12 cellular contexts compared by ENCODE assay signal in the genomic region with DNA sequence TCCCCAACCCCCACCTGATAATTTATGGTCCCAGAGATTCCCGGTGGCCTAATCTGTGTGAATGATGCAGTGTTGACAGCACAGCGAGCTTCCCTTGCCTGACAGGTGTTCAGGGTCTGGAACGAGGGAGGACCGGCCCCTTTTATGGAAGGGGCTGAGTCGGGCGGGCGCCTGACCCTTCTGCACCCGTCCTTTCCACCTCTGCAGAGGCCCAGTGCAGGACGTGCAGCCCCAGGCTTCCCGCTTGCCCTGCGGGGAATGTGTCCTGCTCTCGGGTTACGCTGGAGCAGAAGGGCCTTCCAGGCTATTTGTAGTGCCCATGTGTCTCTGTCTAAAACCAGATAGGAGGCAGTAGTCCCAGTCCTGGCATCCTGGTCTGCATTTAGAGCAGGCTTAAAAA. TPM values are rescaled to one million over a fixed set of nuclear protein-coding genes. Genes with fewer than 3 reads are reported as not detected.
DNase-seq lines count a peak whose midpoint lies in the region; ATAC-seq and TF ChIP-seq lines count a peak whose summit lies in the region.
"Had no signal": no experiment of that assay in that cellular context is flagged by ENCODE, and none has a peak within 500 bp of the region (broad histone marks: within the 10 kb centered on the region; RNA-seq: fewer than 3 reads in every experiment).

No MANE protein-coding gene starts in this region.

- H3K9me3 ChIP-seq in Caco-2 (no peaks in the 10 kb centered on the region), iPS-18a (ENCODE audit: control insufficient read depth, low read depth, low read length) (no peaks in the 10 kb centered on the region)
- H3K9me3 ChIP-seq: sigmoid colon had no signal

- peaks cover 13% of the 10 kb centered on the region for H3K4me1 Mint-ChIP-seq in Caco-2 (ENCODE audit: low read depth, unreplicated experiment)
- H3K4me1 Mint-ChIP-seq in stimulated activated memory B cell treated with anti-CD40 and anti-IgM and Interleukin-4, amounts not matched to agents 10 μg/mL and 1 μg/mL and 100 μg/mL, for 72 hours = peaks cover 3% of the 10 kb centered on the region

- H3K27me3 ChIP-seq in Caco-2 (replicated peaks; ENCODE audit: control insufficient read depth, insufficient read depth, low read length) = no peaks in the 10 kb centered on the region
- no peaks in the 10 kb centered on the region for H3K27me3 ChIP-seq in iPS-18a (ENCODE audit: control insufficient read depth, insufficient read depth, low read length)

- ATAC-seq in stimulated activated memory B cell treated with anti-CD40 and anti-IgM and Interleukin-4, amounts not matched to agents 10 μg/mL and 1 μg/mL and 100 μg/mL, for 72 hours = no peak

- intact Hi-C loops in Caco-2 (cut with micrococcal nuclease; ENCODE audit: unreplicated experiment) = loop anchor here (1.0 kb wide), 1 partner anchor 10 kb away; no protein-coding TSS in a partner anchor

- no peaks in the 10 kb centered on the region for H3K36me3 ChIP-seq in Caco-2 (ENCODE audit: control insufficient read depth, insufficient read depth, low read length)
- H3K36me3 ChIP-seq in iPS-18a (ENCODE audit: control insufficient read depth, low read depth, low read length) = no peaks in the 10 kb centered on the region
- H3K36me3 ChIP-seq: sigmoid colon had no signal

- BruUV-seq in Caco-2 (replicated peaks; lab: Mats Ljungman, UMichigan) = no TSS peak

- H3K4me3 ChIP-seq in Caco-2 (ENCODE audit: low read depth, low read length) (no peak overlapping the region), iPS-18a (ENCODE audit: low read length) (peak overlapping the region; percentile 37)
- H3K4me3 ChIP-seq: sigmoid colon had no signal

- no peaks in the 10 kb centered on the region for H3K9me3 Mint-ChIP-seq in Caco-2 (ENCODE audit: unreplicated experiment)
- no peaks in the 10 kb centered on the region for H3K9me3 Mint-ChIP-seq in stimulated activated memory B cell treated with anti-CD40 and anti-IgM and Interleukin-4, amounts not matched to agents 10 μg/mL and 1 μg/mL and 100 μg/mL, for 72 hours
- H3K9me3 Mint-ChIP-seq: HFFc6 had no signal

- H3K36me3 Mint-ChIP-seq in Caco-2 (ENCODE audit: insufficient read depth, unreplicated experiment) = peaks cover 52% of the 10 kb centered on the region
- no peaks in the 10 kb centered on the region for H3K36me3 Mint-ChIP-seq in stimulated activated memory B cell treated with anti-CD40 and anti-IgM and Interleukin-4, amounts not matched to agents 10 μg/mL and 1 μg/mL and 100 μg/mL, for 72 hours

- TF ChIP-seq CTCF in Caco-2 (IDR thresholded peaks at IDR 0.05; ENCODE audit: insufficient read depth in 1 of 2, low read depth in 1 of 2, low read length in 1 of 2, severe bottlenecking in 1 of 2, unreplicated experiment in 1 of 2) = no peak

- no peak overlapping the region for H3K27ac ChIP-seq in iPS-18a (ENCODE audit: low read length)
- H3K27ac ChIP-seq: KMS-11 had no signal

- no peak overlapping the region for H3K9ac ChIP-seq in iPS-18a (ENCODE audit: low read length)
- H3K9ac ChIP-seq: KMS-11 had no signal

- POLR2A ChIA-PET in Caco-2 (lab: Charles Lee) = interaction anchor here (1.9 to 2.8 kb wide), 2 partner anchors 9 to 16 kb away, joined by 10 to 28 read pairs; partner anchors contain the start of gene SMTNL2

- H3K27ac Mint-ChIP-seq in Caco-2 (ENCODE audit: unreplicated experiment) = peak overlapping the region; percentile 87
- H3K27ac Mint-ChIP-seq in stimulated activated memory B cell treated with anti-CD40 and anti-IgM and Interleukin-4, amounts not matched to agents 10 μg/mL and 1 μg/mL and 100 μg/mL, for 72 hours = no peak overlapping the region
- H3K27ac Mint-ChIP-seq: HFFc6 had no signal

- peaks cover 28% of the 10 kb centered on the region for H3K4me1 ChIP-seq in Caco-2
- peaks cover 11% of the 10 kb centered on the region for H3K4me1 ChIP-seq in iPS-18a (ENCODE audit: control insufficient read depth, low read depth, low read length)
- H3K4me1 ChIP-seq: sigmoid colon had no signal

- CTCF ChIA-PET in Caco-2 (lab: Charles Lee) = interaction anchor here (0.6 to 2.5 kb wide), 4 partner anchors 10 to 575 kb away, joined by 3 to 9 read pairs (median 3); no protein-coding TSS in a partner anchor

- no peak overlapping the region for H3K4me3 Mint-ChIP-seq in Caco-2 (ENCODE audit: unreplicated experiment)
- H3K4me3 Mint-ChIP-seq in stimulated activated memory B cell treated with anti-CD40 and anti-IgM and Interleukin-4, amounts not matched to agents 10 μg/mL and 1 μg/mL and 100 μg/mL, for 72 hours = no peak overlapping the region
- H3K4me3 Mint-ChIP-seq: HFFc6 had no signal

- DNase-seq in Caco-2 (peak; percentile 61 to 81), NCI-H82 treated with DMSO at 0.1 percent for 48 hours (lab: John Stamatoyannopoulos, UW; ENCODE audit: unreplicated experiment) (peak; percentile 4), AG20443 (ENCODE audit: low spot score) (no peak)
- no peak for DNase-seq in activated CD4-positive, alpha-beta T cell treated with anti-CD3 and anti-CD28 coated beads, Interleukin-2, amount 50 U/mL, for 4 hours
- DNase-seq: amniotic stem cell; effector CD8-positive, alpha-beta T cell; HFFc6; mesenchymal stem cell; sigmoid colon had no signal

- H3K27me3 Mint-ChIP-seq in Caco-2 (ENCODE audit: insufficient read depth, unreplicated experiment) = no peaks in the 10 kb centered on the region
- H3K27me3 Mint-ChIP-seq in stimulated activated memory B cell treated with anti-CD40 and anti-IgM and Interleukin-4, amounts not matched to agents 10 μg/mL and 1 μg/mL and 100 μg/mL, for 72 hours = peaks cover 55% of the 10 kb centered on the region

RNA-seq across cellular contexts. Expression of gene SMTNL2, which starts 16.2 kb away (rescaled TPM):
- total RNA-seq in Caco-2 (2022) = 38.8 and 39.3 TPM in 2 replicates
- total RNA-seq: HFFc6 had no signal

RNA-seq across cellular contexts. Expression of gene GGT6, which starts 40.2 kb away (rescaled TPM):
- not detected in 2 replicates for total RNA-seq in Caco-2 (2022)
- total RNA-seq: HFFc6 had no signal

RNA-seq across cellular contexts. Expression of gene ALOX15, which starts 40.9 kb away (rescaled TPM):
- 0.21 and 0.50 TPM in 2 replicates for total RNA-seq in Caco-2 (2022)
- total RNA-seq: HFFc6 had no signal

RNA-seq across cellular contexts. Expression of gene MYBBP1A, which starts 45.4 kb away (rescaled TPM):
- total RNA-seq in Caco-2 (2022) = 44.5 and 47.4 TPM in 2 replicates

Comparison
In these comparisons a context has a peak if more than half of its experiments do, and no peak if none do; other contexts are left out.
1. DNase-seq: peak in Caco-2 (2 of 2) and NCI-H82 treated with DMSO at 0.1 percent for 48 hours (single experiment); none in activated CD4-positive, alpha-beta T cell treated with anti-CD3 and anti-CD28 coated beads, Interleukin-2, amount 50 U/mL, for 4 hours (0 of 2) and AG20443 (single experiment).